Comparison of ENCODE assay signal across 16 cellular contexts in the genomic region with DNA sequence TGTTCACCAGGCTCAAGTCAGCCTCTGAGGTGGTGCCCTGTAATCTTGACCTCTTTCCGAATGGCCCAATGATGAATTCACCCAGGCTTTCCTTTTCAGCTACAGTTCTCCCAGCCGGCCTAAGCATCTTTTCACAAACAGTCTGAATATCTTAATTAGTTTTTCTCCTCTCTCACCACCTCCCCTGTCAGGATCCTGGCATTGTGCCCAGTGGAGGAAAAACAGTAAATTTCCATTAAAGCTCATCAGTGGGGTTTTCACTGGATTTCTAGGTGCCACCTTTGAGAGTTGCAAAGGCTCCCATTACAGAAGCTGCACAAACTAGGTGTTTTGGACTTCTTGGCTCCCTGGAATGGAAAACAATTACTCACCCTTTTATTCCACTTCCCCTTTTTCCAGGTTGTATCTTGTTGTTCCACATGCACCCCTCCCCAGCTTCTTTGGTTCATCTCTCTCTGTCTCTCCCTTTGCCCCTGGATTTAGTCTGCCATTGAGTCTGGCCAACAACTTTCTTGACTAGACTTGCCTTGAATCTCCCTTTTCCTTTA.
"Had no signal": no experiment of that assay in that cellular context is flagged by ENCODE, and none has a peak within 500 bp of the region (broad histone marks: within the 10 kb centered on the region; RNA-seq: fewer than 3 reads in every experiment).

No MANE protein-coding gene starts in this region.

- H3K4me3 Mint-ChIP-seq: activated CD8-positive, alpha-beta T cell treated with anti-CD3 and anti-CD28 coated beads for 36 hours; activated naive CD8-positive, alpha-beta T cell treated with anti-CD3 and anti-CD28 coated beads for 36 hours; activated T-cell treated with anti-CD3 and anti-CD28 coated beads, Interleukin-2, amount 50 U/mL, for 72 hours; naive thymus-derived CD8-positive, alpha-beta T cell; stimulated activated naive B cell treated with anti-CD40 and anti-IgM and Interleukin-4, amounts not matched to agents 10 μg/mL and 1 μg/mL and 100 μg/mL, for 72 hours had no signal

- H3K9me3 Mint-ChIP-seq: activated CD8-positive, alpha-beta T cell treated with anti-CD3 and anti-CD28 coated beads for 36 hours; activated naive CD8-positive, alpha-beta T cell treated with anti-CD3 and anti-CD28 coated beads for 36 hours; naive thymus-derived CD8-positive, alpha-beta T cell; stimulated activated naive B cell treated with anti-CD40 and anti-IgM and Interleukin-4, amounts not matched to agents 10 μg/mL and 1 μg/mL and 100 μg/mL, for 72 hours had no signal

- H3K36me3 Mint-ChIP-seq: activated naive CD8-positive, alpha-beta T cell treated with anti-CD3 and anti-CD28 coated beads for 36 hours; naive thymus-derived CD8-positive, alpha-beta T cell; stimulated activated naive B cell treated with anti-CD40 and anti-IgM and Interleukin-4, amounts not matched to agents 10 μg/mL and 1 μg/mL and 100 μg/mL, for 72 hours had no signal

- ATAC-seq: activated CD8-positive, alpha-beta T cell treated with anti-CD3 and anti-CD28 coated beads for 36 hours; activated T-cell treated with anti-CD3 and anti-CD28 coated beads, Interleukin-2, amount 50 U/mL, for 72 hours; left colon; mucosa of descending colon; naive thymus-derived CD8-positive, alpha-beta T cell; stimulated activated naive B cell treated with anti-CD40 and anti-IgM and Interleukin-4, amounts not matched to agents 10 μg/mL and 1 μg/mL and 100 μg/mL, for 72 hours had no signal

- FAIRE-seq: colon had no signal

- H3K27ac Mint-ChIP-seq: activated CD8-positive, alpha-beta T cell treated with anti-CD3 and anti-CD28 coated beads for 36 hours; activated naive CD8-positive, alpha-beta T cell treated with anti-CD3 and anti-CD28 coated beads for 36 hours; activated T-cell treated with anti-CD3 and anti-CD28 coated beads, Interleukin-2, amount 50 U/mL, for 72 hours; naive thymus-derived CD8-positive, alpha-beta T cell; stimulated activated naive B cell treated with anti-CD40 and anti-IgM and Interleukin-4, amounts not matched to agents 10 μg/mL and 1 μg/mL and 100 μg/mL, for 72 hours had no signal

- DNase-seq: activated CD4-positive, alpha-beta T cell treated with anti-CD3 and anti-CD28 coated beads for 4 hours; activated CD8-positive, alpha-beta memory T cell treated with anti-CD3 and anti-CD28 coated beads, Interleukin-2, amount 50 U/mL, for 4 hours; activated CD8-positive, alpha-beta T cell treated with anti-CD3 and anti-CD28 coated beads for 36 hours; activated gamma-delta T cell treated with Interleukin-2 at 50 U/mL for 16 hours; activated naive CD8-positive, alpha-beta T cell treated with anti-CD3 and anti-CD28 coated beads for 36 hours; activated T-cell treated with anti-CD3 and anti-CD28 coated beads, Interleukin-2, amount 50 U/mL, for 72 hours; anterior cingulate cortex; effector CD8-positive, alpha-beta T cell; foreskin melanocyte; head of caudate nucleus; left colon; mucosa of descending colon; naive thymus-derived CD8-positive, alpha-beta T cell; posterior cingulate gyrus; stimulated activated naive B cell treated with anti-CD40 and anti-IgM and Interleukin-4, amounts not matched to agents 10 μg/mL and 1 μg/mL and 100 μg/mL, for 72 hours had no signal

- H3K4me1 Mint-ChIP-seq: activated naive CD8-positive, alpha-beta T cell treated with anti-CD3 and anti-CD28 coated beads for 36 hours; naive thymus-derived CD8-positive, alpha-beta T cell; stimulated activated naive B cell treated with anti-CD40 and anti-IgM and Interleukin-4, amounts not matched to agents 10 μg/mL and 1 μg/mL and 100 μg/mL, for 72 hours had no signal
